Comparison of ENCODE assay signal across 12 cellular contexts in the genomic region with DNA sequence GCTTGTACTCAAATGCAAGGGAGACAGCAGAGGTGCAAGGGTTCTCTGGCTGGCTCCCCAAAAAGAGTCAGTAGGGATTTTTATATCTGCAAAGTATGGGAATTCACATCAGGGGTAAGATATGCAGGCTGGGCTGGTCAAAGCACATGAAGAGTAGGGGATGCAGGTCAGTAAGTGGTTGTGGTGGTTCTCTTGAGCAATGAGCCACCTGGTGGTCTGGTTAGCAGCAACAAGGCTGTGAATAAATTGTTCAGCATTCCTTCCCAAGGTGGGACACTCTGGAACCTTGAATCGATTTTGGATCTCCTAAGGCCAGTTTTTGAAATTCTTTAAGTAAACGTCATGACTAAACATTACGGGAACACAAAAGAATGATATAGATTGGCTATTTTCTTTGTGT.
DNase-seq lines count a peak whose midpoint lies in the region; FAIRE-seq and TF ChIP-seq lines count a peak whose summit lies in the region.
"Had no signal": no experiment of that assay in that cellular context is flagged by ENCODE, and none has a peak within 500 bp of the region (broad histone marks: within the 10 kb centered on the region; RNA-seq: fewer than 3 reads in every experiment).

No MANE protein-coding gene starts in this region.

- no peak overlapping the region for H3K27ac Mint-ChIP-seq in Calu3 (ENCODE audit: unreplicated experiment)
- no peak overlapping the region for H3K27ac Mint-ChIP-seq in astrocyte (ENCODE audit: unreplicated experiment)
- no peak overlapping the region for H3K27ac Mint-ChIP-seq in activated CD4-positive, alpha-beta T cell treated with anti-CD3 and anti-CD28 coated beads, Interleukin-2, amount 10 ng/mL, durations not matched to agents 24 days and 14 days
- H3K27ac Mint-ChIP-seq: activated B cell treated with CpG ODN at 0.5 μM for 24 hours; activated naive CD4-positive, alpha-beta T cell treated with anti-CD3 and anti-CD28 coated beads for 36 hours had no signal

- H3K9me3 Mint-ChIP-seq in Calu3 (ENCODE audit: low read depth, unreplicated experiment) (peaks cover 18% of the 10 kb centered on the region), astrocyte (ENCODE audit: unreplicated experiment) (no peaks in the 10 kb centered on the region)
- peaks cover 9% of the 10 kb centered on the region for H3K9me3 Mint-ChIP-seq in activated CD4-positive, alpha-beta T cell treated with anti-CD3 and anti-CD28 coated beads, Interleukin-2, amount 10 ng/mL, durations not matched to agents 24 days and 14 days

- TF ChIP-seq CTCF in Calu3 (IDR thresholded peaks at IDR 0.05; ENCODE audit: unreplicated experiment) (no peak), astrocyte (IDR thresholded peaks at IDR 0.05; ENCODE audit: insufficient read depth, low read depth, low read length) (peak; percentile 35), kidney epithelial cell (IDR thresholded peaks at IDR 0.05; ENCODE audit: insufficient read depth, low read length, poor library complexity, severe bottlenecking) (peak; percentile 29)

- no peak overlapping the region for H3K4me2 ChIP-seq in astrocyte (ENCODE audit: low read length)

- no peak overlapping the region for H3K9ac ChIP-seq in astrocyte (ENCODE audit: low read length)

- no peak overlapping the region for H3K27ac ChIP-seq in astrocyte (ENCODE audit: low read depth, low read length)
- H3K27ac ChIP-seq: right atrium auricular region had no signal

- no peaks in the 10 kb centered on the region for H3K27me3 Mint-ChIP-seq in Calu3 (ENCODE audit: unreplicated experiment)
- no peaks in the 10 kb centered on the region for H3K27me3 Mint-ChIP-seq in astrocyte (ENCODE audit: low read depth, unreplicated experiment)
- no peaks in the 10 kb centered on the region for H3K27me3 Mint-ChIP-seq in activated CD4-positive, alpha-beta T cell treated with anti-CD3 and anti-CD28 coated beads, Interleukin-2, amount 10 ng/mL, durations not matched to agents 24 days and 14 days
- H3K27me3 Mint-ChIP-seq: activated B cell treated with CpG ODN at 0.5 μM for 24 hours had no signal

- H3K9me3 ChIP-seq in astrocyte (ENCODE audit: insufficient read depth, low read depth, low read length): no peaks in the 10 kb centered on the region
- H3K9me3 ChIP-seq: right atrium auricular region had no signal

- H3K4me3 Mint-ChIP-seq in Calu3 (ENCODE audit: low read depth, unreplicated experiment): no peak overlapping the region
- H3K4me3 Mint-ChIP-seq in astrocyte (ENCODE audit: unreplicated experiment): no peak overlapping the region
- no peak overlapping the region for H3K4me3 Mint-ChIP-seq in activated CD4-positive, alpha-beta T cell treated with anti-CD3 and anti-CD28 coated beads, Interleukin-2, amount 10 ng/mL, durations not matched to agents 24 days and 14 days
- H3K4me3 Mint-ChIP-seq: activated B cell treated with CpG ODN at 0.5 μM for 24 hours; activated naive CD4-positive, alpha-beta T cell treated with anti-CD3 and anti-CD28 coated beads for 36 hours had no signal

- BruUV-seq in Calu3 (replicated peaks; lab: Mats Ljungman, UMichigan): no TSS peak

- H3K4me3 ChIP-seq in astrocyte (ENCODE audit: insufficient read depth, low read depth, low read length): no peak overlapping the region
- H3K4me3 ChIP-seq in kidney epithelial cell (ENCODE audit: low read depth, low read length): no peak overlapping the region
- H3K4me3 ChIP-seq: right atrium auricular region had no signal

- H2AFZ ChIP-seq in astrocyte (ENCODE audit: low read depth, low read length): no peak overlapping the region

- DNase-seq in Calu3: peak; percentile 22
- peak; percentile 7 for DNase-seq in HK-2 (ENCODE audit: unreplicated experiment)
- peak; percentile 1 for DNase-seq in astrocyte (ENCODE audit: low read depth)
- no peak for DNase-seq in kidney epithelial cell (ENCODE audit: low read depth)
- no peak for DNase-seq in activated CD4-positive, alpha-beta T cell treated with anti-CD3 and anti-CD28 coated beads, Interleukin-2, amount 10 ng/mL, durations not matched to agents 24 days and 14 days
- no peak for DNase-seq in cerebellar nuclear complex (lab: John Stamatoyannopoulos, UW)
- DNase-seq in activated CD4-positive, CD25-positive, alpha-beta regulatory T cell (lab: John Stamatoyannopoulos, UW): no peak
- DNase-seq in nucleus accumbens (lab: John Stamatoyannopoulos, UW): no peak
- DNase-seq: activated B cell treated with CpG ODN at 0.5 μM for 24 hours; activated naive CD4-positive, alpha-beta T cell treated with anti-CD3 and anti-CD28 coated beads for 36 hours; left cardiac atrium had no signal

- H3K4me1 ChIP-seq in astrocyte (ENCODE audit: insufficient read depth, low read length): no peaks in the 10 kb centered on the region
- H3K4me1 ChIP-seq: right atrium auricular region had no signal

- H3K36me3 Mint-ChIP-seq in Calu3 (ENCODE audit: insufficient read depth, unreplicated experiment) (no peaks in the 10 kb centered on the region), astrocyte (ENCODE audit: low read depth, unreplicated experiment) (no peaks in the 10 kb centered on the region)
- H3K36me3 Mint-ChIP-seq in activated CD4-positive, alpha-beta T cell treated with anti-CD3 and anti-CD28 coated beads, Interleukin-2, amount 10 ng/mL, durations not matched to agents 24 days and 14 days (ENCODE audit: low read depth): no peaks in the 10 kb centered on the region

- no peaks in the 10 kb centered on the region for H4K20me1 ChIP-seq in astrocyte (ENCODE audit: insufficient read depth, low read length)

- intact Hi-C loops in Calu3 (cut with micrococcal nuclease; ENCODE audit: unreplicated experiment): loop anchor here (5.0 kb wide), 1 partner anchor 223 kb away; no protein-coding TSS in a partner anchor
- intact Hi-C loops in activated CD4-positive, alpha-beta T cell treated with anti-CD3 and anti-CD28 coated beads, Interleukin-2, amount 10 ng/mL, durations not matched to agents 24 days and 14 days (cut with micrococcal nuclease): no loop called here

- no peak for FAIRE-seq in astrocyte (lab: Jason Lieb, UNC)

- no peaks in the 10 kb centered on the region for H3K36me3 ChIP-seq in astrocyte (ENCODE audit: insufficient read depth, low read length)
- H3K36me3 ChIP-seq in kidney epithelial cell (ENCODE audit: control insufficient read depth, insufficient read depth, low read length): no peaks in the 10 kb centered on the region
- H3K36me3 ChIP-seq: right atrium auricular region had no signal

- H3K4me1 Mint-ChIP-seq in Calu3 (ENCODE audit: low read depth, unreplicated experiment): no peaks in the 10 kb centered on the region
- H3K4me1 Mint-ChIP-seq in astrocyte (ENCODE audit: low read depth, unreplicated experiment): peaks cover 3% of the 10 kb centered on the region
- no peaks in the 10 kb centered on the region for H3K4me1 Mint-ChIP-seq in activated CD4-positive, alpha-beta T cell treated with anti-CD3 and anti-CD28 coated beads, Interleukin-2, amount 10 ng/mL, durations not matched to agents 24 days and 14 days
- H3K4me1 Mint-ChIP-seq: activated B cell treated with CpG ODN at 0.5 μM for 24 hours had no signal

- no peaks in the 10 kb centered on the region for H3K79me2 ChIP-seq in astrocyte (ENCODE audit: insufficient read depth, low read length)

- CTCF ChIA-PET in Calu3 (lab: Charles Lee): no interaction called here

- no peaks in the 10 kb centered on the region for H3K27me3 ChIP-seq in astrocyte (ENCODE audit: insufficient read depth, low read length)
- no peaks in the 10 kb centered on the region for H3K27me3 ChIP-seq in kidney epithelial cell (ENCODE audit: control insufficient read depth, insufficient read depth, low read length)
- H3K27me3 ChIP-seq: right atrium auricular region had no signal

Comparison
In these comparisons a context has a peak if more than half of its experiments do, and no peak if none do; other contexts are left out.
1. DNase-seq: peak in Calu3 (single experiment), HK-2 (single experiment) and astrocyte (single experiment); none in kidney epithelial cell (single experiment), activated CD4-positive, alpha-beta T cell treated with anti-CD3 and anti-CD28 coated beads, Interleukin-2, amount 10 ng/mL, durations not matched to agents 24 days and 14 days (single experiment), cerebellar nuclear complex (0 of 2), activated CD4-positive, CD25-positive, alpha-beta regulatory T cell (0 of 4) and nucleus accumbens (0 of 56).